ENCODE assay signal across 16 cellular contexts in genomic region chr18:74577019-74577418, GRCh38. TPM values are rescaled to one million over a fixed set of nuclear protein-coding genes. Genes with fewer than 3 reads are reported as not detected.
DNase-seq lines count a peak whose midpoint lies in the region; ATAC-seq and TF ChIP-seq lines count a peak whose summit lies in the region.
"Had no signal": no experiment of that assay in that cellular context is flagged by ENCODE, and none has a peak within 500 bp of the region (broad histone marks: within the 10 kb centered on the region; RNA-seq: fewer than 3 reads in every experiment).

No MANE protein-coding gene starts in this region.

- no peaks in the 10 kb centered on the region; a peak in 3 of 5 replicates for H3K9me3 Mint-ChIP-seq in H9
- H3K9me3 Mint-ChIP-seq: CD8-positive, alpha-beta T cell; HFFc6; IgD-negative memory B cell had no signal

- H2BK12ac ChIP-seq in H9 (ENCODE audit: insufficient read length, low read depth, low read length), result no peak overlapping the region

- DNase-seq in ACHN (peak; percentile 49), H9 (no peak), glomerular visceral epithelial cell (ENCODE audit: extremely low spot score) (peak; percentile 40), left kidney (ENCODE audit: low read depth, low spot score) (peak; percentile 17), DMS 273 treated with DMSO at 0.1 percent for 48 hours (lab: John Stamatoyannopoulos, UW) (no peak), Ammon's horn (ENCODE audit: low spot score) (no peak)
- DNase-seq: CD8-positive, alpha-beta T cell; COR-L47; DMS79; HCEC 1CT; HFFc6; KG1 had no signal

- H2AFZ ChIP-seq in H9 (ENCODE audit: low read length), result peak overlapping the region; percentile 42

- H4K91ac ChIP-seq in H9 (ENCODE audit: insufficient read length, low read depth, low read length), result no peak overlapping the region

- TF ChIP-seq CTCF in H9 (conservative IDR thresholded peaks at IDR 0.05), result no peak

- H2BK5ac ChIP-seq in H9 (ENCODE audit: insufficient read length, low read length), result no peak overlapping the region

- no peaks in the 10 kb centered on the region for H3K79me2 ChIP-seq in H9 (ENCODE audit: insufficient read depth, low read length)

- no peak for ATAC-seq in GM21737 (IDR thresholded peaks at IDR 0.05; ENCODE audit: unreplicated experiment)
- ATAC-seq: CD8-positive, alpha-beta T cell had no signal

- H3K56ac ChIP-seq in H9 (ENCODE audit: insufficient read length, low read depth, low read length), result no peak overlapping the region

- no peak overlapping the region for H2BK120ac ChIP-seq in H9 (ENCODE audit: low read depth, low read length, poor library complexity, severe bottlenecking)

- H3K27me3 Mint-ChIP-seq in H9 (ENCODE audit: low read depth), result peaks cover 7% of the 10 kb centered on the region

- H3K14ac ChIP-seq in H9 (ENCODE audit: insufficient read depth, low read length), result no peak overlapping the region

- no peak overlapping the region for H4K8ac ChIP-seq in H9 (replicated peaks; ENCODE audit: insufficient read length, low read depth, low read length)

- no peak overlapping the region for H3K18ac ChIP-seq in H9 (ENCODE audit: insufficient read length, low read depth, low read length)

- H3K4me3 Mint-ChIP-seq in H9, result no peak overlapping the region
- H3K4me3 Mint-ChIP-seq: CD14-positive monocyte; CD8-positive, alpha-beta T cell; HFFc6; IgD-negative memory B cell had no signal

- no peak overlapping the region for H3K27ac Mint-ChIP-seq in H9
- H3K27ac Mint-ChIP-seq: CD14-positive monocyte; CD8-positive, alpha-beta T cell; HFFc6; IgD-negative memory B cell had no signal

- H2BK20ac ChIP-seq in H9 (ENCODE audit: low read depth, low read length, poor library complexity, severe bottlenecking), result no peak overlapping the region

- H4K20me1 ChIP-seq in H9 (ENCODE audit: control insufficient read depth, insufficient read depth, insufficient read length), result no peaks in the 10 kb centered on the region

- no peaks in the 10 kb centered on the region for H3K36me3 Mint-ChIP-seq in H9 (ENCODE audit: insufficient read depth in 1 of 3, low read depth in 3 of 3)
- H3K36me3 Mint-ChIP-seq: CD14-positive monocyte; CD8-positive, alpha-beta T cell; IgD-negative memory B cell had no signal

- H3K4me1 Mint-ChIP-seq in H9, result peaks cover 14 to 18% of the 10 kb centered on the region in 2 experiments

- H3K9me3 ChIP-seq in H9 (ENCODE audit: control insufficient read depth, low read depth, low read length), result no peaks in the 10 kb centered on the region

- H3K23me2 ChIP-seq in H9 (ENCODE audit: insufficient read length, low read depth, low read length, poor library complexity, severe bottlenecking), result no peaks in the 10 kb centered on the region

- H2BK15ac ChIP-seq in H9 (ENCODE audit: low read depth, low read length), result no peak overlapping the region

- H2AK5ac ChIP-seq in H9 (ENCODE audit: insufficient read length, low read length), result no peak overlapping the region

- H3K27me3 ChIP-seq in H9 (ENCODE audit: insufficient read depth, low read length), result no peaks in the 10 kb centered on the region

- no CpG with 5 or more reads among the region's 5 CpGs for WGBS in H9 (ENCODE audit: extremely low coverage, insufficient read length, low lambda C conversion rate)

- peaks cover 2% of the 10 kb centered on the region; the same call in 1 of the 2 replicates for H3K4me1 ChIP-seq in H9 (ENCODE audit: insufficient read depth, low read length)

- no peak overlapping the region for H3K4me2 ChIP-seq in H9 (ENCODE audit: insufficient read depth, insufficient read length, low read length)

- in situ Hi-C loops in ACHN (cut with HindIII; ENCODE audit: low pct_ligation_motif_present, low pct_unique_long_range_greater_than_20kb, low sequenced_read_pairs), result no loop called here

- H3K79me1 ChIP-seq in H9 (ENCODE audit: insufficient read depth, low read depth, low read length, poor library complexity, severe bottlenecking), result no peaks in the 10 kb centered on the region

- no peak overlapping the region for H3K9ac ChIP-seq in H9 (ENCODE audit: extremely low read depth, insufficient read length, low read length)

- H3K4ac ChIP-seq in H9 (ENCODE audit: low read depth, low read length), result no peak overlapping the region

- H3K27ac ChIP-seq in H9 (ENCODE audit: insufficient read length, low read depth, low read length), result no peak overlapping the region

- H3T11ph ChIP-seq in H9 (ENCODE audit: low read length), result no peak overlapping the region

- no peak overlapping the region for H3K23ac ChIP-seq in H9 (ENCODE audit: insufficient read length, low read depth, low read length)

- H4K5ac ChIP-seq in H9 (ENCODE audit: insufficient read length, low read depth, low read length), result no peak overlapping the region

RNA-seq across cellular contexts. Expression of gene ZNF407, which starts 20.7 kb away (rescaled TPM):
- total RNA-seq in H9 (2021), result 8.2 and 8.7 TPM in 2 replicates

RNA-seq across cellular contexts. Expression of gene CNDP1, which starts 42.7 kb away (rescaled TPM):
- total RNA-seq in H9 (2021), result 0.29 TPM in 1 of 2 replicates, not detected in the other
- total RNA-seq: H1, HFFc6 had no signal

Comparison
In these comparisons a context has a peak if more than half of its experiments do, and no peak if none do; other contexts are left out.
1. DNase-seq: peak in ACHN (single experiment), glomerular visceral epithelial cell (single experiment) and left kidney (single experiment); none in H9 (single experiment), DMS 273 treated with DMSO at 0.1 percent for 48 hours (single experiment) and Ammon's horn (single experiment).